Comparison of ENCODE assay signal across 14 cellular contexts in the genomic region with DNA sequence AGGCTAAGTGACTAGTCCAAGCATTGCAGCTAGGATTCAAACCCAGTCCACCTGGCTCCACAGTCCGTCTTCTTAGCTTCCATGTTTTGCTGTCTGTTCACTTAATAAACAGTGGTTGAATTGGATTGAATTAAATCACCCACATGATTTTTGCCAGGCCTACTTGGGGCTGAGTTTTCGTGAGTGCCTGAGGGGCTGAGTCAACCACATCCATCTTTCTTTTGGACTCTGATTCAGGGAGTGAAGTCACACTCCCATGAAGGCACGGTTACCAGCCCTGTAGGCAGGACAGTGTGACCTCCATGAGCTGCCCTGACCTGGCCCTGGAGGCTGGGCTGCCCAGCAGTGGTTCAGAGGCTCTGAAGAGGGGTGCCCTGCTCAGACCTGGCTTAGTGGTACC.
A peak's percentile ranks its signal among the peaks of the same experiment; 100 is the strongest.
DNase-seq lines count a peak whose midpoint lies in the region; ATAC-seq and TF ChIP-seq lines count a peak whose summit lies in the region.
"Had no signal": no experiment of that assay in that cellular context is flagged by ENCODE, and none has a peak within 500 bp of the region (broad histone marks: within the 10 kb centered on the region; RNA-seq: fewer than 3 reads in every experiment).

No MANE protein-coding gene starts in this region.

- DNase-seq in GM04504 (ENCODE audit: low read depth), result peak; percentile 76
- DNase-seq in SK-N-SH, result peak; percentile 67
- peak; percentile 85 for DNase-seq in fibroblast of peridontal ligament (ENCODE audit: extremely low read depth)
- peak; percentile 3 for DNase-seq in spleen
- DNase-seq in type B pancreatic cell (ENCODE audit: extremely low spot score, unreplicated experiment), result no peak
- no peak for DNase-seq in NOMO-1 (lab: John Stamatoyannopoulos, UW; ENCODE audit: unreplicated experiment in 2 of 2)
- DNase-seq: activated CD4-positive, alpha-beta memory T cell treated with anti-CD3 and anti-CD28 coated beads, Interleukin-2, amount 10 ng/mL, durations not matched to agents 7 days and 5 days; caudate nucleus; naive B cell; NCI-H446 treated with DMSO at 0.1 percent for 48 hours; retina had no signal

- no peaks in the 10 kb centered on the region for H3K27me3 ChIP-seq in SK-N-SH (ENCODE audit: insufficient read depth)
- H3K27me3 ChIP-seq in spleen (replicated peaks in 1 of 7), result peaks cover 0 to 31% (median 0%) of the 10 kb centered on the region in 7 donors
- H3K27me3 ChIP-seq: Peyer's patch had no signal

- peaks cover 13% of the 10 kb centered on the region for H3F3A ChIP-seq in SK-N-SH (replicated peaks; ENCODE audit: insufficient read depth)

- H3K9me3 ChIP-seq in SK-N-SH (no peaks in the 10 kb centered on the region), spleen (no peaks in the 10 kb centered on the region)
- H3K9me3 ChIP-seq: esophagus muscularis mucosa, Peyer's patch had no signal

- H3K36me3 Mint-ChIP-seq in type B pancreatic cell, result no peaks in the 10 kb centered on the region
- H3K36me3 Mint-ChIP-seq: naive B cell had no signal

- no peaks in the 10 kb centered on the region for H4K20me1 ChIP-seq in SK-N-SH (ENCODE audit: insufficient read depth)

- peaks cover 21 to 27% of the 10 kb centered on the region in 2 experiments; a peak in 3 of 4 replicates for H3K4me1 ChIP-seq in SK-N-SH (ENCODE audit: control insufficient read depth in 1 of 2, insufficient read depth in 2 of 2, low read depth in 1 of 2, low read length in 1 of 2)
- no peaks in the 10 kb centered on the region for H3K4me1 ChIP-seq in spleen
- H3K4me1 ChIP-seq: Peyer's patch had no signal

- peak overlapping the region; percentile 16; the same call in 1 of the 2 replicates for H3K4me2 ChIP-seq in SK-N-SH

- H3K79me2 ChIP-seq in SK-N-SH (ENCODE audit: insufficient read depth), result no peaks in the 10 kb centered on the region

- no peak for TF ChIP-seq POLR2A in spleen (IDR thresholded peaks at IDR 0.05)

- intact Hi-C loops in spleen (cut with DNase I; ENCODE audit: low total_unique reads), result no loop called here

- no peaks in the 10 kb centered on the region for H3K9me3 Mint-ChIP-seq in type B pancreatic cell

- H3K36me3 ChIP-seq in SK-N-SH (replicated peaks in 1 of 2; ENCODE audit: control insufficient read depth in 1 of 2, insufficient read depth in 2 of 2, low read length in 1 of 2) (no peaks in the 10 kb centered on the region), spleen (no peaks in the 10 kb centered on the region)
- H3K36me3 ChIP-seq: esophagus muscularis mucosa, Peyer's patch had no signal

- no peaks in the 10 kb centered on the region for H3K4me1 Mint-ChIP-seq in type B pancreatic cell (ENCODE audit: unreplicated experiment)
- H3K4me1 Mint-ChIP-seq: activated CD4-positive, alpha-beta memory T cell treated with anti-CD3 and anti-CD28 coated beads, Interleukin-2, amount 10 ng/mL, durations not matched to agents 7 days and 5 days; naive B cell had no signal

- H3K4me3 ChIP-seq in SK-N-SH (ENCODE audit: low read depth in 2 of 2, low read length in 1 of 2), result no peak overlapping the region
- H3K4me3 ChIP-seq in spleen, result no peak overlapping the region
- H3K4me3 ChIP-seq: esophagus muscularis mucosa, Peyer's patch had no signal

- H2AFZ ChIP-seq in SK-N-SH (ENCODE audit: low read depth), result peak overlapping the region; percentile 50; the same call in 1 of the 2 replicates

- TF ChIP-seq CTCF in SK-N-SH (IDR thresholded peaks at IDR 0.05) (no peak), spleen (IDR thresholded peaks at IDR 0.05 in 8 of 11, conservative IDR thresholded peaks at IDR 0.05 in 3 of 11) (no peak), type B pancreatic cell (conservative IDR thresholded peaks at IDR 0.05) (no peak)

- no peaks in the 10 kb centered on the region for H3K9me2 ChIP-seq in SK-N-SH

- peaks cover 43% of the 10 kb centered on the region for H3K27me3 Mint-ChIP-seq in type B pancreatic cell
- H3K27me3 Mint-ChIP-seq: activated CD4-positive, alpha-beta memory T cell treated with anti-CD3 and anti-CD28 coated beads, Interleukin-2, amount 10 ng/mL, durations not matched to agents 7 days and 5 days had no signal

- no peak overlapping the region for H3K9ac ChIP-seq in SK-N-SH

- CTCF ChIA-PET in SK-N-SH (lab: Yijun Ruan, JAX), result interaction anchor here (1.2 to 2.4 kb wide), 4 partner anchors 10 to 222 kb away, joined by 3 to 6 read pairs (median 4); no protein-coding TSS in a partner anchor

- WGBS in SK-N-SH (ENCODE audit: low lambda C conversion rate), result 0% methylated on average over 3 of the region's 3 CpGs
- WGBS in spleen, 5 donors, result 52 to 65% (median 63%) methylated on average over 3 of the region's 3 CpGs

- peak; percentile 61 to 83; a peak in 3 of 4 replicates for TF ChIP-seq EP300 in SK-N-SH (IDR thresholded peaks at IDR 0.05; ENCODE audit: borderline replicate concordance in 1 of 2, low read depth in 1 of 2, low read length in 1 of 2)

- POLR2A ChIA-PET in SK-N-SH (lab: Yijun Ruan, JAX), result no interaction called here

- 0 out of 2 replicates have a peak, but pooled peaks have one; percentile 5 for TF ChIP-seq RAD21 in SK-N-SH (IDR thresholded peaks at IDR 0.05; ENCODE audit: low read length)

- ATAC-seq in HG02571 (IDR thresholded peaks at IDR 0.05; ENCODE audit: unreplicated experiment), result no peak

- H3K4me3 Mint-ChIP-seq in type B pancreatic cell, result no peak overlapping the region
- H3K4me3 Mint-ChIP-seq: activated CD4-positive, alpha-beta memory T cell treated with anti-CD3 and anti-CD28 coated beads, Interleukin-2, amount 10 ng/mL, durations not matched to agents 7 days and 5 days; naive B cell had no signal

- H3K27ac ChIP-seq in SK-N-SH (ENCODE audit: low read depth in 2 of 2, low read length in 1 of 2), result peak overlapping the region in 1 of 2 experiments; percentile 25; a peak in 1 of 4 replicates
- H3K27ac ChIP-seq in spleen, result no peak overlapping the region
- H3K27ac ChIP-seq: esophagus muscularis mucosa, Peyer's patch had no signal

- H3K27ac Mint-ChIP-seq in type B pancreatic cell, result no peak overlapping the region
- H3K27ac Mint-ChIP-seq: activated CD4-positive, alpha-beta memory T cell treated with anti-CD3 and anti-CD28 coated beads, Interleukin-2, amount 10 ng/mL, durations not matched to agents 7 days and 5 days had no signal

TF ChIP-seq in SK-N-SH, 30 proteins besides CTCF, POLR2A, EP300 and RAD21 (continues in another document):
- TF ChIP-seq NRF1 (IDR thresholded peaks at IDR 0.05; ENCODE audit: low read depth, low read length) (no peak), NFIC (IDR thresholded peaks at IDR 0.05; ENCODE audit: borderline replicate concordance) (peak; percentile 58; the same call in 1 of the 2 replicates), TEAD4 (IDR thresholded peaks at IDR 0.05; ENCODE audit: borderline replicate concordance, insufficient read depth) (peak; percentile 31; the same call in 1 of the 2 replicates), GATA2 (CRISPR knock-in tag; IDR thresholded peaks at IDR 0.05) (no peak), EZH2phosphoT487 (IDR thresholded peaks at IDR 0.05; ENCODE audit: borderline replicate concordance, low read depth) (no peak), TCF12 (IDR thresholded peaks at IDR 0.05) (peak; percentile 88), MEF2A (IDR thresholded peaks at IDR 0.05; ENCODE audit: borderline replicate concordance, low read depth) (no peak), CHD2 (IDR thresholded peaks at IDR 0.05; ENCODE audit: low read length, partially characterized antibody) (peak; percentile 29)
- TF ChIP-seq, protein P1, sequence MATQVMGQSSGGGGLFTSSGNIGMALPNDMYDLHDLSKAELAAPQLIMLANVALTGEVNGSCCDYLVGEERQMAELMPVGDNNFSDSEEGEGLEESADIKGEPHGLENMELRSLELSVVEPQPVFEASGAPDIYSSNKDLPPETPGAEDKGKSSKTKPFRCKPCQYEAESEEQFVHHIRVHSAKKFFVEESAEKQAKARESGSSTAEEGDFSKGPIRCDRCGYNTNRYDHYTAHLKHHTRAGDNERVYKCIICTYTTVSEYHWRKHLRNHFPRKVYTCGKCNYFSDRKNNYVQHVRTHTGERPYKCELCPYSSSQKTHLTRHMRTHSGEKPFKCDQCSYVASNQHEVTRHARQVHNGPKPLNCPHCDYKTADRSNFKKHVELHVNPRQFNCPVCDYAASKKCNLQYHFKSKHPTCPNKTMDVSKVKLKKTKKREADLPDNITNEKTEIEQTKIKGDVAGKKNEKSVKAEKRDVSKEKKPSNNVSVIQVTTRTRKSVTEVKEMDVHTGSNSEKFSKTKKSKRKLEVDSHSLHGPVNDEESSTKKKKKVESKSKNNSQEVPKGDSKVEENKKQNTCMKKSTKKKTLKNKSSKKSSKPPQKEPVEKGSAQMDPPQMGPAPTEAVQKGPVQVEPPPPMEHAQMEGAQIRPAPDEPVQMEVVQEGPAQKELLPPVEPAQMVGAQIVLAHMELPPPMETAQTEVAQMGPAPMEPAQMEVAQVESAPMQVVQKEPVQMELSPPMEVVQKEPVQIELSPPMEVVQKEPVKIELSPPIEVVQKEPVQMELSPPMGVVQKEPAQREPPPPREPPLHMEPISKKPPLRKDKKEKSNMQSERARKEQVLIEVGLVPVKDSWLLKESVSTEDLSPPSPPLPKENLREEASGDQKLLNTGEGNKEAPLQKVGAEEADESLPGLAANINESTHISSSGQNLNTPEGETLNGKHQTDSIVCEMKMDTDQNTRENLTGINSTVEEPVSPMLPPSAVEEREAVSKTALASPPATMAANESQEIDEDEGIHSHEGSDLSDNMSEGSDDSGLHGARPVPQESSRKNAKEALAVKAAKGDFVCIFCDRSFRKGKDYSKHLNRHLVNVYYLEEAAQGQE (IDR thresholded peaks at IDR 0.05; ENCODE audit: low read depth, low read length), result no peak
- TF ChIP-seq, protein P2, sequence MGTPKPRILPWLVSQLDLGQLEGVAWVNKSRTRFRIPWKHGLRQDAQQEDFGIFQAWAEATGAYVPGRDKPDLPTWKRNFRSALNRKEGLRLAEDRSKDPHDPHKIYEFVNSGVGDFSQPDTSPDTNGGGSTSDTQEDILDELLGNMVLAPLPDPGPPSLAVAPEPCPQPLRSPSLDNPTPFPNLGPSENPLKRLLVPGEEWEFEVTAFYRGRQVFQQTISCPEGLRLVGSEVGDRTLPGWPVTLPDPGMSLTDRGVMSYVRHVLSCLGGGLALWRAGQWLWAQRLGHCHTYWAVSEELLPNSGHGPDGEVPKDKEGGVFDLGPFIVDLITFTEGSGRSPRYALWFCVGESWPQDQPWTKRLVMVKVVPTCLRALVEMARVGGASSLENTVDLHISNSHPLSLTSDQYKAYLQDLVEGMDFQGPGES (IDR thresholded peaks at IDR 0.05; ENCODE audit: low read depth, low read length), result no peak

Comparison
In these comparisons a context has a peak if more than half of its experiments do, and no peak if none do; other contexts are left out.
1. DNase-seq: peak in GM04504 (single experiment), SK-N-SH (single experiment), fibroblast of peridontal ligament (single experiment) and spleen (single experiment); none in type B pancreatic cell (single experiment) and NOMO-1 (0 of 2).